In the genomic region with DNA sequence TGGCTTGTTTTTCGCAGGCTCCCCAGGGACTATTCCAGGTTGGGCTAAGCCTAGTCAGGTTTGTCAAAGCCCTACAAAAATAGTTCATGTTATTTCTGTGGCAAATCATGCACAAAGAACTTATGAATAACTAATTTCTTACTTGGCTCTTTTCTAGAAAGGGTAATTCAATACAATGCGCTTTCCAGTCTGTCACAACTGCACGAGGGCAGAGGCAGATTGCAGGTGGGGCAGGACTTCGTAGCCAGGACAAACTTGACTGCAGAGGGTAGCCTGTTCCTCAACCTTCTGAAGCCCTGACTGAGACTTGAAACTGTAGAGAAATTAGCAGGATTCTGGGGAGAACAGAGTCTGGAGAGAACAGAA, we compare ENCODE assay signal across 12 cellular contexts.
A peak's percentile ranks its signal among the peaks of the same experiment; 100 is the strongest.
DNase-seq lines count a peak whose midpoint lies in the region; ATAC-seq, FAIRE-seq and TF ChIP-seq lines count a peak whose summit lies in the region.
"Had no signal": no experiment of that assay in that cellular context is flagged by ENCODE, and none has a peak within 500 bp of the region (broad histone marks: within the 10 kb centered on the region; RNA-seq: fewer than 3 reads in every experiment).

No MANE protein-coding gene starts in this region.

- ATAC-seq in activated CD8-positive, alpha-beta T cell treated with anti-CD3 and anti-CD28 coated beads, Interleukin-2, amount 10 ng/mL, durations not matched to agents 7 days and 5 days = no peak
- ATAC-seq in activated CD8-positive, alpha-beta T cell treated with anti-CD3 and anti-CD28 coated beads for 36 hours = no peak
- ATAC-seq in HG02798 (IDR thresholded peaks at IDR 0.05; ENCODE audit: poor library complexity, unreplicated experiment) = peak; percentile 41
- peak; percentile 76 for ATAC-seq in stimulated activated memory B cell treated with anti-CD40 and anti-IgM and Interleukin-4, amounts not matched to agents 10 μg/mL and 1 μg/mL and 100 μg/mL, for 72 hours
- ATAC-seq in pancreas = no peak

- no peaks in the 10 kb centered on the region for H3K27me3 ChIP-seq in pancreas
- H3K27me3 ChIP-seq: adrenal gland, sigmoid colon had no signal

- H2AFZ ChIP-seq in OCI-LY7 (ENCODE audit: low read length) = peak overlapping the region; percentile 20; the same call in 1 of the 2 replicates

- no peaks in the 10 kb centered on the region for H4K20me1 ChIP-seq in OCI-LY7 (ENCODE audit: insufficient read depth, low read length)

- 45 to 65% methylated on average over 4 of the region's 4 CpGs for WGBS in pancreas, 2 donors

- H3K79me2 ChIP-seq in OCI-LY7 (ENCODE audit: insufficient read depth, low read depth, low read length) = no peaks in the 10 kb centered on the region

- H3K4me2 ChIP-seq in OCI-LY7 (ENCODE audit: low read length) = peak overlapping the region; percentile 80

- no peaks in the 10 kb centered on the region for H3K9me3 ChIP-seq in OCI-LY7 (ENCODE audit: low read length)
- no peaks in the 10 kb centered on the region for H3K9me3 ChIP-seq in pancreas
- H3K9me3 ChIP-seq: adrenal gland, sigmoid colon had no signal

- no peaks in the 10 kb centered on the region for H3K9me3 Mint-ChIP-seq in activated CD8-positive, alpha-beta T cell treated with anti-CD3 and anti-CD28 coated beads, Interleukin-2, amount 10 ng/mL, durations not matched to agents 7 days and 5 days (ENCODE audit: insufficient read depth)
- H3K9me3 Mint-ChIP-seq in activated CD8-positive, alpha-beta T cell treated with anti-CD3 and anti-CD28 coated beads for 36 hours = no peaks in the 10 kb centered on the region
- H3K9me3 Mint-ChIP-seq in stimulated activated memory B cell treated with anti-CD40 and anti-IgM and Interleukin-4, amounts not matched to agents 10 μg/mL and 1 μg/mL and 100 μg/mL, for 72 hours = no peaks in the 10 kb centered on the region

- H3K27ac ChIP-seq in OCI-LY7 (ENCODE audit: low read depth, low read length, poor library complexity, severe bottlenecking) (peak overlapping the region; percentile 75), pancreas (no peak overlapping the region)
- H3K27ac ChIP-seq: adrenal gland, sigmoid colon had no signal

- peaks cover 26% of the 10 kb centered on the region for H3K4me1 ChIP-seq in OCI-LY7 (ENCODE audit: insufficient read depth, low read length, poor library complexity, severe bottlenecking)
- no peaks in the 10 kb centered on the region for H3K4me1 ChIP-seq in pancreas
- H3K4me1 ChIP-seq: sigmoid colon had no signal

- H3K27ac Mint-ChIP-seq in activated CD8-positive, alpha-beta T cell treated with anti-CD3 and anti-CD28 coated beads, Interleukin-2, amount 10 ng/mL, durations not matched to agents 7 days and 5 days = peak overlapping the region; percentile 71
- H3K27ac Mint-ChIP-seq in activated CD8-positive, alpha-beta T cell treated with anti-CD3 and anti-CD28 coated beads for 36 hours = no peak overlapping the region
- peak overlapping the region; percentile 76 for H3K27ac Mint-ChIP-seq in stimulated activated memory B cell treated with anti-CD40 and anti-IgM and Interleukin-4, amounts not matched to agents 10 μg/mL and 1 μg/mL and 100 μg/mL, for 72 hours

- CTCF ChIA-PET in activated CD8-positive, alpha-beta T cell treated with anti-CD3 and anti-CD28 coated beads, Interleukin-2, amount 10 ng/mL, durations not matched to agents 7 days and 5 days (lab: Charles Lee) = no interaction called here
- CTCF ChIA-PET in activated CD8-positive, alpha-beta T cell treated with anti-CD3 and anti-CD28 coated beads for 36 hours (lab: Charles Lee) = interaction anchor here (0.7 kb wide), 1 partner anchor 284 kb away, joined by 3 read pairs; no protein-coding TSS in a partner anchor
- CTCF ChIA-PET in OCI-LY7 (lab: Charles Lee; ENCODE audit: unreplicated experiment) = no interaction called here

- BruUV-seq in OCI-LY7 (replicated peaks; lab: Mats Ljungman, UMichigan) = no TSS peak

- H3K36me3 Mint-ChIP-seq in activated CD8-positive, alpha-beta T cell treated with anti-CD3 and anti-CD28 coated beads, Interleukin-2, amount 10 ng/mL, durations not matched to agents 7 days and 5 days (ENCODE audit: low read depth) = no peaks in the 10 kb centered on the region
- H3K36me3 Mint-ChIP-seq in activated CD8-positive, alpha-beta T cell treated with anti-CD3 and anti-CD28 coated beads for 36 hours (ENCODE audit: low read depth) = no peaks in the 10 kb centered on the region
- no peaks in the 10 kb centered on the region for H3K36me3 Mint-ChIP-seq in stimulated activated memory B cell treated with anti-CD40 and anti-IgM and Interleukin-4, amounts not matched to agents 10 μg/mL and 1 μg/mL and 100 μg/mL, for 72 hours

- H3K4me1 Mint-ChIP-seq in activated CD8-positive, alpha-beta T cell treated with anti-CD3 and anti-CD28 coated beads, Interleukin-2, amount 10 ng/mL, durations not matched to agents 7 days and 5 days (ENCODE audit: low read depth) = peaks cover 16% of the 10 kb centered on the region
- H3K4me1 Mint-ChIP-seq in activated CD8-positive, alpha-beta T cell treated with anti-CD3 and anti-CD28 coated beads for 36 hours (ENCODE audit: low read depth) = peaks cover 12% of the 10 kb centered on the region
- peaks cover 16% of the 10 kb centered on the region for H3K4me1 Mint-ChIP-seq in stimulated activated memory B cell treated with anti-CD40 and anti-IgM and Interleukin-4, amounts not matched to agents 10 μg/mL and 1 μg/mL and 100 μg/mL, for 72 hours

- no peaks in the 10 kb centered on the region for H3K9me2 ChIP-seq in OCI-LY7 (ENCODE audit: insufficient read depth, low read length)

- no peak for DNase-seq in activated CD8-positive, alpha-beta T cell treated with anti-CD3 and anti-CD28 coated beads, Interleukin-2, amount 10 ng/mL, durations not matched to agents 7 days and 5 days
- DNase-seq in activated CD8-positive, alpha-beta T cell treated with anti-CD3 and anti-CD28 coated beads for 36 hours = no peak
- DNase-seq in OCI-LY7 (ENCODE audit: low spot score) (no peak), NCI-H526 treated with DMSO at 0.1 percent for 48 hours (lab: John Stamatoyannopoulos, UW) (no peak), pancreas (no peak), A172 (ENCODE audit: low spot score) (no peak)
- DNase-seq: DMS79 treated with DMSO at 0.1 percent for 48 hours, mesenchymal stem cell had no signal

- no peak overlapping the region for H3K4me3 Mint-ChIP-seq in activated CD8-positive, alpha-beta T cell treated with anti-CD3 and anti-CD28 coated beads, Interleukin-2, amount 10 ng/mL, durations not matched to agents 7 days and 5 days
- H3K4me3 Mint-ChIP-seq in activated CD8-positive, alpha-beta T cell treated with anti-CD3 and anti-CD28 coated beads for 36 hours = no peak overlapping the region
- peak overlapping the region; percentile 58 for H3K4me3 Mint-ChIP-seq in stimulated activated memory B cell treated with anti-CD40 and anti-IgM and Interleukin-4, amounts not matched to agents 10 μg/mL and 1 μg/mL and 100 μg/mL, for 72 hours

- FAIRE-seq in pancreas (lab: Jason Lieb, UNC) = no peak

- intact Hi-C loops in activated CD8-positive, alpha-beta T cell treated with anti-CD3 and anti-CD28 coated beads for 36 hours (cut with micrococcal nuclease) = no loop called here
- intact Hi-C loops in OCI-LY7 (cut with micrococcal nuclease; ENCODE audit: unreplicated experiment) (no loop called here), pancreas (cut with DNase I) (no loop called here)

- no peaks in the 10 kb centered on the region for H3K27me3 Mint-ChIP-seq in activated CD8-positive, alpha-beta T cell treated with anti-CD3 and anti-CD28 coated beads, Interleukin-2, amount 10 ng/mL, durations not matched to agents 7 days and 5 days (ENCODE audit: low read depth)
- peaks cover 1% of the 10 kb centered on the region for H3K27me3 Mint-ChIP-seq in activated CD8-positive, alpha-beta T cell treated with anti-CD3 and anti-CD28 coated beads for 36 hours
- H3K27me3 Mint-ChIP-seq in stimulated activated memory B cell treated with anti-CD40 and anti-IgM and Interleukin-4, amounts not matched to agents 10 μg/mL and 1 μg/mL and 100 μg/mL, for 72 hours = no peaks in the 10 kb centered on the region

- TF ChIP-seq CTCF in activated CD8-positive, alpha-beta T cell treated with anti-CD3 and anti-CD28 coated beads for 36 hours (IDR thresholded peaks at IDR 0.05) = no peak
- TF ChIP-seq CTCF in OCI-LY7 (conservative IDR thresholded peaks at IDR 0.05; ENCODE audit: low read length) (no peak), pancreas (IDR thresholded peaks at IDR 0.05) (no peak)

- H3K36me3 ChIP-seq in OCI-LY7 (ENCODE audit: insufficient read depth, low read length) = no peaks in the 10 kb centered on the region
- no peaks in the 10 kb centered on the region for H3K36me3 ChIP-seq in pancreas
- H3K36me3 ChIP-seq: adrenal gland, sigmoid colon had no signal

- H3K4me3 ChIP-seq in OCI-LY7 (ENCODE audit: low read depth, low read length, poor library complexity, severe bottlenecking) (peak overlapping the region; percentile 43), pancreas (no peak overlapping the region)
- H3K4me3 ChIP-seq: adrenal gland, sigmoid colon had no signal

- POLR2A ChIA-PET in activated CD8-positive, alpha-beta T cell treated with anti-CD3 and anti-CD28 coated beads, Interleukin-2, amount 10 ng/mL, durations not matched to agents 7 days and 5 days (lab: Charles Lee) = no interaction called here
- POLR2A ChIA-PET in activated CD8-positive, alpha-beta T cell treated with anti-CD3 and anti-CD28 coated beads for 36 hours (lab: Charles Lee) = interaction anchor here (0.6 kb wide), 1 partner anchor 17 kb away, joined by 3 read pairs; no protein-coding TSS in a partner anchor
- POLR2A ChIA-PET in OCI-LY7 (lab: Charles Lee) = interaction anchor here (0.5 to 1.7 kb wide), 12 partner anchors 11 to 274 kb away, joined by 3 to 7 read pairs (median 4); no protein-coding TSS in a partner anchor

Comparison
In these comparisons a context has a peak if more than half of its experiments do, and no peak if none do; other contexts are left out.
1. ATAC-seq: peak in HG02798 (single experiment) and stimulated activated memory B cell treated with anti-CD40 and anti-IgM and Interleukin-4, amounts not matched to agents 10 μg/mL and 1 μg/mL and 100 μg/mL, for 72 hours (single experiment); none in activated CD8-positive, alpha-beta T cell treated with anti-CD3 and anti-CD28 coated beads, Interleukin-2, amount 10 ng/mL, durations not matched to agents 7 days and 5 days (single experiment), activated CD8-positive, alpha-beta T cell treated with anti-CD3 and anti-CD28 coated beads for 36 hours (single experiment) and pancreas (0 of 4).